Comparison of ENCODE assay signal across 11 cellular contexts in genomic region chr5:150623878-150624216, GRCh38. TPM values are rescaled to one million over a fixed set of nuclear protein-coding genes. Genes with fewer than 3 reads are reported as not detected.
DNase-seq lines count a peak whose midpoint lies in the region; ATAC-seq, FAIRE-seq and TF ChIP-seq lines count a peak whose summit lies in the region.
"Had no signal": no experiment of that assay in that cellular context is flagged by ENCODE, and none has a peak within 500 bp of the region (broad histone marks: within the 10 kb centered on the region; RNA-seq: fewer than 3 reads in every experiment).

No MANE protein-coding gene starts in this region.

- no peak overlapping the region for H2AK5ac ChIP-seq in mesendoderm (ENCODE audit: low read length)

- SMC1A ChIA-PET in GM12878 (lab: Charles Lee; ENCODE audit: uncharacterized antibody, unreplicated experiment) = interaction anchor here (1.0 to 1.3 kb wide), 3 partner anchors 31 to 134 kb away, joined by 3 to 4 read pairs (median 3); no protein-coding TSS in a partner anchor

- RAD21 ChIA-PET in GM12878 (lab: Charles Lee; ENCODE audit: unreplicated experiment) = interaction anchor here (1.7 to 2.7 kb wide), 2 partner anchors 12 to 34 kb away, joined by 4 to 15 read pairs; no protein-coding TSS in a partner anchor

- H4K8ac ChIP-seq in mesendoderm (ENCODE audit: low read depth, low read length) = no peak overlapping the region

- FAIRE-seq in GM12878 (lab: Jason Lieb, UNC) = no peak
- FAIRE-seq: small intestine had no signal

- DNase-seq in activated naive CD4-positive, alpha-beta T cell treated with anti-CD3 and anti-CD28 coated beads for 36 hours = no peak
- no peak for DNase-seq in activated naive CD4-positive, alpha-beta T cell (lab: John Stamatoyannopoulos, UW)
- DNase-seq in GM12878 (ENCODE audit: low read depth, low spot score) (no peak), mesendoderm (no peak), upper lobe of left lung (no peak), islet precursor cell (no peak), lower leg skin (ENCODE audit: low spot score in 2 of 2) (no peak)
- DNase-seq: amniotic stem cell, small intestine had no signal

- ATAC-seq in GM12878 = peak; percentile 3
- no peak for ATAC-seq in upper lobe of left lung (ENCODE audit: low FRiP score in 2 of 2)
- ATAC-seq in GM19023 (IDR thresholded peaks at IDR 0.05; ENCODE audit: unreplicated experiment) = no peak

- peak overlapping the region; percentile 71 for H2AFZ ChIP-seq in GM12878 (ENCODE audit: control insufficient read depth, low read depth, low read length)

- H3K9ac ChIP-seq in GM12878 (ENCODE audit: control insufficient read depth, insufficient read depth, low read length) (peak overlapping the region; percentile 32), mesendoderm (ENCODE audit: low read length) (no peak overlapping the region)

- TSS peak; percentile 89 for BruUV-seq in GM12878 (replicated peaks; lab: Mats Ljungman, UMichigan)

- H4K5ac ChIP-seq in mesendoderm (ENCODE audit: low read length) = no peak overlapping the region

- H3K9me3 Mint-ChIP-seq in activated naive CD4-positive, alpha-beta T cell treated with anti-CD3 and anti-CD28 coated beads for 36 hours = no peaks in the 10 kb centered on the region

- TF ChIP-seq EP300 in GM12878 (IDR thresholded peaks at IDR 0.05; ENCODE audit: borderline replicate concordance in 1 of 2, control insufficient read depth in 1 of 2, low read depth in 2 of 2, low read length in 2 of 2) (no peak), upper lobe of left lung (IDR thresholded peaks at IDR 0.05) (no peak)

- POLR2A ChIA-PET in GM12878 (lab: Charles Lee) = interaction anchor here (1.0 kb wide), 1 partner anchor 11 kb away, joined by 3 read pairs; no protein-coding TSS in a partner anchor

- CTCF ChIA-PET in activated naive CD4-positive, alpha-beta T cell treated with anti-CD3 and anti-CD28 coated beads for 36 hours (lab: Charles Lee) = interaction anchor here (1.5 kb wide), 1 partner anchor 63 kb away, joined by 4 read pairs; no protein-coding TSS in a partner anchor
- CTCF ChIA-PET in GM12878 (lab: Yijun Ruan, JAX) = interaction anchor here (1.0 to 1.7 kb wide), 5 partner anchors 13 to 34 kb away, joined by 3 to 4 read pairs (median 3); no protein-coding TSS in a partner anchor

- H3K23ac ChIP-seq in mesendoderm (ENCODE audit: low read length) = no peak overlapping the region

- no peak overlapping the region for H3K18ac ChIP-seq in mesendoderm (ENCODE audit: low read length)

- intact Hi-C loops in activated naive CD4-positive, alpha-beta T cell treated with anti-CD3 and anti-CD28 coated beads for 36 hours (cut with micrococcal nuclease) = loop anchor here (2.0 kb wide), 1 partner anchor 33 kb away; no protein-coding TSS in a partner anchor
- intact Hi-C loops in GM12878 (cut with micrococcal nuclease; ENCODE audit: unreplicated experiment) (loop anchor here (10.0 kb wide), 1 partner anchor 169 kb away; no protein-coding TSS in a partner anchor), lower leg skin (cut with DNase I; ENCODE audit: low total_unique reads) (no loop called here)

- H3K4me1 Mint-ChIP-seq in activated naive CD4-positive, alpha-beta T cell treated with anti-CD3 and anti-CD28 coated beads for 36 hours (ENCODE audit: low read depth) = peaks cover 26% of the 10 kb centered on the region

- H3K9me3 ChIP-seq in GM12878 (replicated peaks; ENCODE audit: control insufficient read depth, insufficient read depth, low read length) (no peaks in the 10 kb centered on the region), upper lobe of left lung (no peaks in the 10 kb centered on the region)

- H3K27me3 ChIP-seq in GM12878 (replicated peaks in 1 of 2; ENCODE audit: control insufficient read depth in 2 of 2, insufficient read depth in 2 of 2, low read length in 1 of 2) (no peaks in the 10 kb centered on the region), mesendoderm (ENCODE audit: insufficient read depth, low read length, poor library complexity) (no peaks in the 10 kb centered on the region), upper lobe of left lung (no peaks in the 10 kb centered on the region)

- no peak for TF ChIP-seq CTCF in GM12878 (IDR thresholded peaks at IDR 0.05 in 2 of 3, conservative IDR thresholded peaks at IDR 0.05 in 1 of 3; ENCODE audit: control insufficient read depth in 2 of 3, extremely low read depth in 1 of 3, insufficient read depth in 1 of 3, low read depth in 3 of 3, low read length in 3 of 3)
- TF ChIP-seq CTCF in upper lobe of left lung (IDR thresholded peaks at IDR 0.05) = no peak
- no peak for TF ChIP-seq CTCF in lower leg skin (IDR thresholded peaks at IDR 0.05)

- 47% methylated on average over 5 of the region's 5 CpGs for WGBS in GM12878 (ENCODE audit: insufficient coverage, insufficient replicate concordance, low lambda C conversion rate, missing lambda C conversion rate)
- WGBS in mesendoderm (ENCODE audit: extremely low coverage, insufficient coverage, low lambda C conversion rate) = no CpG with 5 or more reads among the region's 5 CpGs
- WGBS in upper lobe of left lung, 2 donors = 61 to 71% methylated on average over 5 of the region's 5 CpGs
- 83 to 84% methylated on average over 5 of the region's 5 CpGs for WGBS in lower leg skin, 2 donors

- TF ChIP-seq POLR2A in GM12878 (IDR thresholded peaks at IDR 0.05; ENCODE audit: low read depth, low read length) (no peak), upper lobe of left lung (IDR thresholded peaks at IDR 0.05) (no peak), lower leg skin (IDR thresholded peaks at IDR 0.05) (no peak)

- H3K56ac ChIP-seq in mesendoderm (ENCODE audit: low read length) = peak overlapping the region; percentile 6

- no peak overlapping the region for H2BK5ac ChIP-seq in mesendoderm (ENCODE audit: low read length)

- H3K4ac ChIP-seq in mesendoderm (ENCODE audit: low read depth, low read length) = no peak overlapping the region

- TF ChIP-seq RAD21 in GM12878 (IDR thresholded peaks at IDR 0.05; ENCODE audit: insufficient read depth, low read depth, low read length) = no peak

- H3K27ac ChIP-seq in GM12878 (ENCODE audit: control insufficient read depth, insufficient read depth) (peak overlapping the region; percentile 66), mesendoderm (ENCODE audit: low read depth, low read length) (no peak overlapping the region), upper lobe of left lung (peak overlapping the region; percentile 90 to 96 (median 94))
- H3K27ac ChIP-seq: SK-N-MC had no signal

- no peaks in the 10 kb centered on the region for H3K79me1 ChIP-seq in mesendoderm (ENCODE audit: low read length)

- H3K36me3 ChIP-seq in GM12878 (ENCODE audit: control insufficient read depth in 2 of 2, insufficient read depth in 2 of 2, low read length in 1 of 2) (no peaks in the 10 kb centered on the region), mesendoderm (ENCODE audit: control insufficient read depth, insufficient read depth, low read length) (no peaks in the 10 kb centered on the region), upper lobe of left lung (no peaks in the 10 kb centered on the region)

- no peaks in the 10 kb centered on the region for H4K20me1 ChIP-seq in GM12878 (ENCODE audit: control insufficient read depth, insufficient read depth)

- H3K4me2 ChIP-seq in GM12878 (ENCODE audit: control insufficient read depth, insufficient read depth) = peak overlapping the region; percentile 96
- H3K4me2 ChIP-seq in mesendoderm (ENCODE audit: low read length) = no peak overlapping the region

- no peak overlapping the region for H2BK15ac ChIP-seq in mesendoderm (replicated peaks; ENCODE audit: low read depth)

- H3K79me2 ChIP-seq in GM12878 (ENCODE audit: control insufficient read depth, insufficient read depth, low read length) (peaks cover 35% of the 10 kb centered on the region), mesendoderm (ENCODE audit: control insufficient read depth, insufficient read depth, low read length) (no peaks in the 10 kb centered on the region)

- H3K4me3 Mint-ChIP-seq in activated naive CD4-positive, alpha-beta T cell treated with anti-CD3 and anti-CD28 coated beads for 36 hours = peak overlapping the region; percentile 71

- in situ Hi-C loops in GM12878 (cut with MboI) = no loop called here

- H3K4me1 ChIP-seq in GM12878 (ENCODE audit: control insufficient read depth, insufficient read depth, low read length) = peaks cover 40% of the 10 kb centered on the region
- H3K4me1 ChIP-seq in mesendoderm (ENCODE audit: control insufficient read depth, low read depth, low read length) = peaks cover 9% of the 10 kb centered on the region
- H3K4me1 ChIP-seq in upper lobe of left lung = peaks cover 52 to 68% (median 56%) of the 10 kb centered on the region in 4 donors

- no peak overlapping the region for H2BK120ac ChIP-seq in mesendoderm (ENCODE audit: low read depth, low read length)

- H3K36me3 Mint-ChIP-seq in activated naive CD4-positive, alpha-beta T cell treated with anti-CD3 and anti-CD28 coated beads for 36 hours (ENCODE audit: low read depth) = no peaks in the 10 kb centered on the region

- peaks cover 4% of the 10 kb centered on the region for H3K27me3 Mint-ChIP-seq in activated naive CD4-positive, alpha-beta T cell treated with anti-CD3 and anti-CD28 coated beads for 36 hours (ENCODE audit: low read depth)

- H3K4me3 ChIP-seq in GM12878 (peak overlapping the region; percentile 66), mesendoderm (ENCODE audit: low read length) (no peak overlapping the region), upper lobe of left lung (peak overlapping the region in 2 of 4 donors; percentile 77 to 94), lower leg skin (ENCODE audit: low read depth, poor library complexity, severe bottlenecking) (no peak overlapping the region)

- H3K27ac Mint-ChIP-seq in activated naive CD4-positive, alpha-beta T cell treated with anti-CD3 and anti-CD28 coated beads for 36 hours = no peak overlapping the region

RNA-seq across cellular contexts. Expression of gene SYNPO, which starts 16.6 kb away (rescaled TPM):
- total RNA-seq in activated naive CD4-positive, alpha-beta T cell treated with anti-CD3 and anti-CD28 coated beads for 36 hours = under 1 TPM; 0.14 to 0.17 TPM
- total RNA-seq in GM12878 (2013; cell fraction: nucleolus; rRNA removed) = 27.3 and 29.8 TPM in 2 replicates
- total RNA-seq in GM12878 (2014; rRNA removed) (3.3 and 3.4 TPM in 2 replicates), GM12878 (2014; rRNA removed; fragmentation: Illumina TruSeq; extraction: Trizol) (4.4 and 4.5 TPM in 2 replicates), GM12878 (2021) (21.0 and 21.8 TPM in 2 replicates), upper lobe of left lung (100 to 1,000 TPM in 2 of 6 donors, 10 to 100 TPM in 4; 41.9 to 150 (median 84.3) TPM), lower leg skin (1 to 10 TPM; 3.8 to 8.5 (median 4.2) TPM)
- 10.8 TPM for polyA plus RNA-seq in GM12878 (2011; ENCODE audit: low read depth)
- polyA plus RNA-seq in GM12878 (2011; rRNA removed) (11.0 and 18.3 TPM in 2 replicates), GM12878 (2014; fragmentation: Illumina TruSeq; extraction: Trizol) (8.7 and 9.4 TPM in 2 replicates), GM12878 (2014; fragmentation: Nextera tagmentation; extraction: Ambion mirVana) (1 to 10 TPM; 1.9 to 2.3 TPM), GM12878 (2014; rRNA removed) (10.1 and 10.7 TPM in 2 replicates), GM12878 (2016; fragmentation: Nextera tagmentation; extraction: Ambion mirVana) (1 to 10 TPM in 1 of 2 experiments, under 1 TPM in 1; 0.77 to 2.0 TPM)
- polyA plus RNA-seq in GM12878 (2011; cell fraction: cytosol; rRNA removed) = 24.0 and 25.6 TPM in 2 replicates
- 20.3 and 21.1 TPM in 2 replicates for polyA plus RNA-seq in GM12878 (2011; cell fraction: nucleus; rRNA removed)
- 19.5 and 20.5 TPM in 2 replicates for polyA plus RNA-seq in GM12878 (2012)
- 18.7 and 24.1 TPM in 2 replicates for polyA minus RNA-seq in GM12878 (2011; rRNA and poly(A)+ RNA removed)
- polyA minus RNA-seq in GM12878 (2011; cell fraction: cytosol; rRNA and poly(A)+ RNA removed) = 10.3 and 10.8 TPM in 2 replicates
- polyA minus RNA-seq in GM12878 (2011; cell fraction: nucleus; rRNA and poly(A)+ RNA removed) = 7.5 and 11.7 TPM in 2 replicates
- polyA plus RNA-seq in mesendoderm (2013, experiment 1 of 2) = 1.7 TPM
- polyA plus RNA-seq in mesendoderm (2013, experiment 2 of 2) = 1.6 TPM

RNA-seq across cellular contexts. Expression of gene MYOZ3, which starts 37.2 kb away (rescaled TPM):
- total RNA-seq in activated naive CD4-positive, alpha-beta T cell treated with anti-CD3 and anti-CD28 coated beads for 36 hours = under 1 TPM; 0.17 to 0.49 TPM
- not detected in 2 replicates for total RNA-seq in GM12878 (2013; cell fraction: nucleolus; rRNA removed)
- 1.1 TPM in 1 of 2 replicates, not detected in the other for total RNA-seq in GM12878 (2014; rRNA removed)
- total RNA-seq in GM12878 (2014; rRNA removed; fragmentation: Illumina TruSeq; extraction: Trizol) = 0.04 TPM in 1 of 2 replicates, not detected in the other
- 0.18 TPM in 1 of 2 replicates, not detected in the other for total RNA-seq in GM12878 (2021)
- polyA plus RNA-seq in GM12878 (2011; ENCODE audit: low read depth) = not detected
- not detected in 2 replicates for polyA plus RNA-seq in GM12878 (2011; rRNA removed)
- not detected in 2 replicates for polyA plus RNA-seq in GM12878 (2011; cell fraction: cytosol; rRNA removed)
- polyA plus RNA-seq in GM12878 (2011; cell fraction: nucleus; rRNA removed) = 0.03 TPM in 1 of 2 replicates, not detected in the other
- polyA plus RNA-seq in GM12878 (2012) = 0.11 and 0.18 TPM in 2 replicates
- 0.09 and 0.10 TPM in 2 replicates for polyA plus RNA-seq in GM12878 (2014; fragmentation: Illumina TruSeq; extraction: Trizol)
- polyA plus RNA-seq in GM12878 (2014; fragmentation: Nextera tagmentation; extraction: Ambion mirVana) = not detected
- polyA plus RNA-seq in GM12878 (2014; rRNA removed) = 0.08 and 0.62 TPM in 2 replicates
- polyA plus RNA-seq in GM12878 (2016; fragmentation: Nextera tagmentation; extraction: Ambion mirVana) = under 1 TPM in 1 of 2 experiments, not detected in 1; 0.11 TPM
- not detected in 2 replicates for polyA minus RNA-seq in GM12878 (2011; rRNA and poly(A)+ RNA removed)
- polyA minus RNA-seq in GM12878 (2011; cell fraction: cytosol; rRNA and poly(A)+ RNA removed) = not detected in 2 replicates
- polyA minus RNA-seq in GM12878 (2011; cell fraction: nucleus; rRNA and poly(A)+ RNA removed) = not detected in 2 replicates
- polyA plus RNA-seq in mesendoderm (2013, experiment 1 of 2) = 11.8 TPM
- 11.5 TPM for polyA plus RNA-seq in mesendoderm (2013, experiment 2 of 2)
- total RNA-seq in upper lobe of left lung = 1 to 10 TPM in 2 of 6 donors, under 1 TPM in 3, not detected in 1; 0.61 to 2.8 (median 0.89) TPM
- under 1 TPM in 1 of 4 donors, not detected in 3; 0.10 TPM for total RNA-seq in lower leg skin
